11 cellular contexts compared by ENCODE assay signal in the genomic region with DNA sequence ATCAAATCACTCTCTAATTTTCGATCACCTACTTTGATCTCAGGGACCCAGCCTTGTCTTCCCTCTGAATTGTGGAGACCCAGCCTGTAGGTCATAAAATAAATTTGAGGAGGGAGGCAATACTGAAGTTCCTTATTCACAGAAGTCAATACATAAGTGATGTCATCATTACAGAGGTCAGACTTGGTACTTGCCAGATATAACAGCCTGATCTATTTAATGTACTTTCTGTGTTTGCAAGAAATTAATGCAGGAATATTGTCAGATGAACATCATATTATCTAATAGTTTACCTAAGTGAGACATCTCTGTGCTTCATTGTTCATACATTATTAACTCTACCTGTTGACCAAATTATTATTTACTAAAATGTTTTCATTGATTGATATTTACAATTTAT.
"Had no signal": no experiment of that assay in that cellular context is flagged by ENCODE, and none has a peak within 500 bp of the region (broad histone marks: within the 10 kb centered on the region; RNA-seq: fewer than 3 reads in every experiment).

No MANE protein-coding gene starts in this region.

- DNase-seq: GM23248, GOT3, H7, H9, HCEC 1CT, HFFc6 had no signal

- H3K4me3 ChIP-seq: GM23248, GM23338, HAP-1 had no signal

- FAIRE-seq: H1, H54 had no signal

- H3K36me3 ChIP-seq: HAP-1 had no signal

- H3K4me3 Mint-ChIP-seq: GM23338, H9, HFFc6 had no signal

- H3K9me3 Mint-ChIP-seq: GM23338, H9 had no signal

- H3K9ac ChIP-seq: GM23248 had no signal

- H3K4me2 ChIP-seq: GM23338 had no signal

- H3K9me3 ChIP-seq: HAP-1 had no signal

- H3K4me1 ChIP-seq: HAP-1 had no signal

- H3K27ac ChIP-seq: GM23248 had no signal

- H2AFZ ChIP-seq: GM23248, GM23338 had no signal

- H3K27ac Mint-ChIP-seq: GM23338, H9, HFFc6 had no signal

- ATAC-seq: GM23338, HCT116 had no signal
